15 cellular contexts compared by ENCODE assay signal in genomic region chr4:154984148-154984547, GRCh38.
DNase-seq lines count a peak whose midpoint lies in the region; ATAC-seq lines count a peak whose summit lies in the region.
"Had no signal": no experiment of that assay in that cellular context is flagged by ENCODE, and none has a peak within 500 bp of the region (broad histone marks: within the 10 kb centered on the region; RNA-seq: fewer than 3 reads in every experiment).

No MANE protein-coding gene starts in this region.

- DNase-seq in NCI-H446 (lab: John Stamatoyannopoulos, UW) (no peak), NCI-H2196 treated with DMSO at 0.1 percent for 48 hours (lab: John Stamatoyannopoulos, UW; ENCODE audit: unreplicated experiment) (no peak), NCI-H345 treated with DMSO at 0.1 percent for 48 hours (lab: John Stamatoyannopoulos, UW; ENCODE audit: unreplicated experiment) (no peak)
- DNase-seq: activated effector memory CD4-positive, alpha-beta T cell treated with Interleukin-2 at 50 U/mL for 16 hours; Calu3; central memory CD4-positive, alpha-beta T cell; kidney; NCI-H1694 treated with DMSO at 0.1 percent for 48 hours; RPMI8226; stomach had no signal

- H3K9me3 Mint-ChIP-seq in stimulated activated memory B cell treated with anti-CD40 and anti-IgM and Interleukin-4, amounts not matched to agents 10 μg/mL and 1 μg/mL and 100 μg/mL, for 72 hours: peaks cover 3% of the 10 kb centered on the region

- H3K27me3 Mint-ChIP-seq in stimulated activated memory B cell treated with anti-CD40 and anti-IgM and Interleukin-4, amounts not matched to agents 10 μg/mL and 1 μg/mL and 100 μg/mL, for 72 hours: no peaks in the 10 kb centered on the region

- H3K27ac Mint-ChIP-seq in stimulated activated memory B cell treated with anti-CD40 and anti-IgM and Interleukin-4, amounts not matched to agents 10 μg/mL and 1 μg/mL and 100 μg/mL, for 72 hours: no peak overlapping the region

- no peaks in the 10 kb centered on the region for H3K36me3 Mint-ChIP-seq in stimulated activated memory B cell treated with anti-CD40 and anti-IgM and Interleukin-4, amounts not matched to agents 10 μg/mL and 1 μg/mL and 100 μg/mL, for 72 hours

- no peak overlapping the region for H3K4me3 Mint-ChIP-seq in stimulated activated memory B cell treated with anti-CD40 and anti-IgM and Interleukin-4, amounts not matched to agents 10 μg/mL and 1 μg/mL and 100 μg/mL, for 72 hours
- H3K4me3 Mint-ChIP-seq: neural crest cell had no signal

- H3K4me1 Mint-ChIP-seq in stimulated activated memory B cell treated with anti-CD40 and anti-IgM and Interleukin-4, amounts not matched to agents 10 μg/mL and 1 μg/mL and 100 μg/mL, for 72 hours: peaks cover 5% of the 10 kb centered on the region
- H3K4me1 Mint-ChIP-seq: neural crest cell had no signal

- ATAC-seq in GM19324 (IDR thresholded peaks at IDR 0.05; ENCODE audit: low FRiP score, unreplicated experiment) (peak; percentile 87), HG02588 (IDR thresholded peaks at IDR 0.05; ENCODE audit: unreplicated experiment) (peak; percentile 95), HG03354 (IDR thresholded peaks at IDR 0.05; ENCODE audit: poor library complexity, severe bottlenecking, unreplicated experiment) (peak; percentile 90)
- ATAC-seq in stimulated activated memory B cell treated with anti-CD40 and anti-IgM and Interleukin-4, amounts not matched to agents 10 μg/mL and 1 μg/mL and 100 μg/mL, for 72 hours: peak; percentile 91
